In the genomic region with DNA sequence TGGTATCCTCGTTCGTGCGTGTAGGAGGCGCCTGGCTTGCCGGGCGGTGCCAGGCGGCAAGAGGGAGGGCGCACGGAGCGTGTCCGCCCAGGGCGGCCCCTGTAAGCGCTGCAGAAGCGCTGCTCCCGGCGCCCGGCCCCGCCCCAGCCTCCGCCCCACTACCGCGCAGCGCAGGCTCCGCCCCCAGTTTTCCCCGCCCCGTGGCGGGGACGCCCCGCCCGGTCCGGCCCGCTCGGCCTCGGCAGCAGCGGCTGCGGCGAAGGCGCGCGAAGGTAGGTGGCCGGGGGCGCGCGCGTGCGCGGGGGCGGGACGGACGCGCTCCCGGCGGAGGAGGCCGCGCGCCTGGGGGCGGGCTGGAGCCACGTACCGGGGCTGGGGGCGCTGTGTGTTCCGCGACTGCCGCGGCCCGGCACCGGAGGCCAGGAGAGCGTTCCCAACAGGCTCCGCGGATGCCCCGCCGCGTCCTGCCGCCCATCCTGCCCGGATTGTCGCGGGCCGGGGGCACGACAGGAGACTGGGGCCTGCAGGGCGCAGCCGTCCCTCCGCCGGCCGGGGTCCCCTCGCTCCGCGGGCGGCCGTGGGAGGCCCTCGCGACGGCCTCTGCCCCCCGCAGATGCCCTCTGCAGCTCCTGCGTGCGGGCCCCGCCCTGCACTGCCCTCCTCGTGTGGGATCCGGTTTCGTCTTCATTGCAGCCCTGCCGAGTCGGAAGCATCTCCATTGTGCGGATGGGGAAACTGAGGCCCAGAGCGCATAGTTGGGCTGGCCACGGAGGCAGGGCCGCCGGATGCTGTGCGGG, we compare ENCODE assay signal across 1 cellular context.
TF ChIP-seq lines count a peak whose summit lies in the region.

No MANE protein-coding gene starts in this region.

TF ChIP-seq in HEK293, 187 proteins besides CTCF, POLR2A, EP300 and RAD21 (continued from another document and continues in another):
- no peak for TF ChIP-seq ZBTB49 (tag by site-specific recombination; IDR thresholded peaks at IDR 0.05; ENCODE audit: low read depth)
- TF ChIP-seq TRIM28 (IDR thresholded peaks at IDR 0.05; ENCODE audit: borderline replicate concordance, low read length): no peak
- TF ChIP-seq ZNF350 (tag by site-specific recombination; IDR thresholded peaks at IDR 0.05): no peak
- TF ChIP-seq, protein P1, sequence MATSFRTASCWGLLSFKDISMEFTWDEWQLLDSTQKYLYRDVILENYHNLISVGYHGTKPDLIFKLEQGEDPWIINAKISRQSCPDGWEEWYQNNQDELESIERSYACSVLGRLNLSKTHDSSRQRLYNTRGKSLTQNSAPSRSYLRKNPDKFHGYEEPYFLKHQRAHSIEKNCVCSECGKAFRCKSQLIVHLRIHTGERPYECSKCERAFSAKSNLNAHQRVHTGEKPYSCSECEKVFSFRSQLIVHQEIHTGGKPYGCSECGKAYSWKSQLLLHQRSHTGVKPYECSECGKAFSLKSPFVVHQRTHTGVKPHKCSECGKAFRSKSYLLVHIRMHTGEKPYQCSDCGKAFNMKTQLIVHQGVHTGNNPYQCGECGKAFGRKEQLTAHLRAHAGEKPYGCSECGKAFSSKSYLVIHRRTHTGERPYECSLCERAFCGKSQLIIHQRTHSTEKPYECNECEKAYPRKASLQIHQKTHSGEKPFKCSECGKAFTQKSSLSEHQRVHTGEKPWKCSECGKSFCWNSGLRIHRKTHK (tag by site-specific recombination; IDR thresholded peaks at IDR 0.05): no peak
- no peak for TF ChIP-seq ZNF175 (tag by site-specific recombination; IDR thresholded peaks at IDR 0.05)
- no peak for TF ChIP-seq REPIN1 (tag by site-specific recombination; IDR thresholded peaks at IDR 0.05; ENCODE audit: low read depth)
- TF ChIP-seq ZNF280C (tag by site-specific recombination; IDR thresholded peaks at IDR 0.05): no peak
- TF ChIP-seq ZNF571 (tag by site-specific recombination; IDR thresholded peaks at IDR 0.05): no peak
- no peak for TF ChIP-seq ZNF670 (tag by site-specific recombination; IDR thresholded peaks at IDR 0.05; ENCODE audit: low read depth)
- TF ChIP-seq, protein P2, sequence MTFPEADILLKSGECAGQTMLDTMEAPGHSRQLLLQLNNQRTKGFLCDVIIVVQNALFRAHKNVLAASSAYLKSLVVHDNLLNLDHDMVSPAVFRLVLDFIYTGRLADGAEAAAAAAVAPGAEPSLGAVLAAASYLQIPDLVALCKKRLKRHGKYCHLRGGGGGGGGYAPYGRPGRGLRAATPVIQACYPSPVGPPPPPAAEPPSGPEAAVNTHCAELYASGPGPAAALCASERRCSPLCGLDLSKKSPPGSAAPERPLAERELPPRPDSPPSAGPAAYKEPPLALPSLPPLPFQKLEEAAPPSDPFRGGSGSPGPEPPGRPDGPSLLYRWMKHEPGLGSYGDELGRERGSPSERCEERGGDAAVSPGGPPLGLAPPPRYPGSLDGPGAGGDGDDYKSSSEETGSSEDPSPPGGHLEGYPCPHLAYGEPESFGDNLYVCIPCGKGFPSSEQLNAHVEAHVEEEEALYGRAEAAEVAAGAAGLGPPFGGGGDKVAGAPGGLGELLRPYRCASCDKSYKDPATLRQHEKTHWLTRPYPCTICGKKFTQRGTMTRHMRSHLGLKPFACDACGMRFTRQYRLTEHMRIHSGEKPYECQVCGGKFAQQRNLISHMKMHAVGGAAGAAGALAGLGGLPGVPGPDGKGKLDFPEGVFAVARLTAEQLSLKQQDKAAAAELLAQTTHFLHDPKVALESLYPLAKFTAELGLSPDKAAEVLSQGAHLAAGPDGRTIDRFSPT (tag by site-specific recombination; IDR thresholded peaks at IDR 0.05): peak; percentile 91; the same call in 1 of the 2 replicates
- TF ChIP-seq, protein P3, sequence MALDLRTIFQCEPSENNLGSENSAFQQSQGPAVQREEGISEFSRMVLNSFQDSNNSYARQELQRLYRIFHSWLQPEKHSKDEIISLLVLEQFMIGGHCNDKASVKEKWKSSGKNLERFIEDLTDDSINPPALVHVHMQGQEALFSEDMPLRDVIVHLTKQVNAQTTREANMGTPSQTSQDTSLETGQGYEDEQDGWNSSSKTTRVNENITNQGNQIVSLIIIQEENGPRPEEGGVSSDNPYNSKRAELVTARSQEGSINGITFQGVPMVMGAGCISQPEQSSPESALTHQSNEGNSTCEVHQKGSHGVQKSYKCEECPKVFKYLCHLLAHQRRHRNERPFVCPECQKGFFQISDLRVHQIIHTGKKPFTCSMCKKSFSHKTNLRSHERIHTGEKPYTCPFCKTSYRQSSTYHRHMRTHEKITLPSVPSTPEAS (tag by site-specific recombination; IDR thresholded peaks at IDR 0.05): no peak
- no peak for TF ChIP-seq SCRT2 (tag by site-specific recombination; IDR thresholded peaks at IDR 0.05)
- no peak for TF ChIP-seq ZSCAN18 (tag by site-specific recombination; IDR thresholded peaks at IDR 0.05)
- TF ChIP-seq ZNF248 (tag by site-specific recombination; IDR thresholded peaks at IDR 0.05): no peak
- TF ChIP-seq KLF8 (tag by site-specific recombination; IDR thresholded peaks at IDR 0.05): peak; percentile 93
- TF ChIP-seq, protein P4, sequence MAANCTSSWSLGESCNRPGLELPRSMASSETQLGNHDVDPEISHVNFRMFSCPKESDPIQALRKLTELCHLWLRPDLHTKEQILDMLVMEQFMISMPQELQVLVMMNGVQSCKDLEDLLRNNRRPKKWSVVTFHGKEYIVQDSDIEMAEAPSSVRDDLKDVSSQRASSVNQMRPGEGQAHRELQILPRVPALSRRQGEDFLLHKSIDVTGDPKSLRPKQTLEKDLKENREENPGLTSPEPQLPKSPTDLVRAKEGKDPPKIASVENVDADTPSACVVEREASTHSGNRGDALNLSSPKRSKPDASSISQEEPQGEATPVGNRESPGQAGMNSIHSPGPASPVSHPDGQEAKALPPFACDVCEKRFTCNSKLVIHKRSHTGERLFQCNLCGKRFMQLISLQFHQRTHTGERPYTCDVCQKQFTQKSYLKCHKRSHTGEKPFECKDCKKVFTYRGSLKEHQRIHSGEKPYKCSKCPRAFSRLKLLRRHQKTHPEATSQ (tag by site-specific recombination; IDR thresholded peaks at IDR 0.05): no peak
- TF ChIP-seq ZNF707 (tag by site-specific recombination; IDR thresholded peaks at IDR 0.05): no peak
- no peak for TF ChIP-seq ZNF433 (tag by site-specific recombination; IDR thresholded peaks at IDR 0.05; ENCODE audit: low read depth)
- TF ChIP-seq ZNF585B (tag by site-specific recombination; IDR thresholded peaks at IDR 0.05): no peak
- TF ChIP-seq TCF7L2 (IDR thresholded peaks at IDR 0.05; ENCODE audit: borderline replicate concordance, low read depth, low read length): no peak
- TF ChIP-seq ZNF16 (tag by site-specific recombination; IDR thresholded peaks at IDR 0.05; ENCODE audit: low read depth): no peak
- no peak for TF ChIP-seq ZNF112 (tag by site-specific recombination; IDR thresholded peaks at IDR 0.05)
- 0 out of 2 replicates have a peak, but pooled peaks have one; percentile 16 for TF ChIP-seq ZFP69B (tag by site-specific recombination; IDR thresholded peaks at IDR 0.05)
- TF ChIP-seq, protein P5, sequence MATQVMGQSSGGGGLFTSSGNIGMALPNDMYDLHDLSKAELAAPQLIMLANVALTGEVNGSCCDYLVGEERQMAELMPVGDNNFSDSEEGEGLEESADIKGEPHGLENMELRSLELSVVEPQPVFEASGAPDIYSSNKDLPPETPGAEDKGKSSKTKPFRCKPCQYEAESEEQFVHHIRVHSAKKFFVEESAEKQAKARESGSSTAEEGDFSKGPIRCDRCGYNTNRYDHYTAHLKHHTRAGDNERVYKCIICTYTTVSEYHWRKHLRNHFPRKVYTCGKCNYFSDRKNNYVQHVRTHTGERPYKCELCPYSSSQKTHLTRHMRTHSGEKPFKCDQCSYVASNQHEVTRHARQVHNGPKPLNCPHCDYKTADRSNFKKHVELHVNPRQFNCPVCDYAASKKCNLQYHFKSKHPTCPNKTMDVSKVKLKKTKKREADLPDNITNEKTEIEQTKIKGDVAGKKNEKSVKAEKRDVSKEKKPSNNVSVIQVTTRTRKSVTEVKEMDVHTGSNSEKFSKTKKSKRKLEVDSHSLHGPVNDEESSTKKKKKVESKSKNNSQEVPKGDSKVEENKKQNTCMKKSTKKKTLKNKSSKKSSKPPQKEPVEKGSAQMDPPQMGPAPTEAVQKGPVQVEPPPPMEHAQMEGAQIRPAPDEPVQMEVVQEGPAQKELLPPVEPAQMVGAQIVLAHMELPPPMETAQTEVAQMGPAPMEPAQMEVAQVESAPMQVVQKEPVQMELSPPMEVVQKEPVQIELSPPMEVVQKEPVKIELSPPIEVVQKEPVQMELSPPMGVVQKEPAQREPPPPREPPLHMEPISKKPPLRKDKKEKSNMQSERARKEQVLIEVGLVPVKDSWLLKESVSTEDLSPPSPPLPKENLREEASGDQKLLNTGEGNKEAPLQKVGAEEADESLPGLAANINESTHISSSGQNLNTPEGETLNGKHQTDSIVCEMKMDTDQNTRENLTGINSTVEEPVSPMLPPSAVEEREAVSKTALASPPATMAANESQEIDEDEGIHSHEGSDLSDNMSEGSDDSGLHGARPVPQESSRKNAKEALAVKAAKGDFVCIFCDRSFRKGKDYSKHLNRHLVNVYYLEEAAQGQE (tag by site-specific recombination; IDR thresholded peaks at IDR 0.05): no peak
- TF ChIP-seq, protein P6, sequence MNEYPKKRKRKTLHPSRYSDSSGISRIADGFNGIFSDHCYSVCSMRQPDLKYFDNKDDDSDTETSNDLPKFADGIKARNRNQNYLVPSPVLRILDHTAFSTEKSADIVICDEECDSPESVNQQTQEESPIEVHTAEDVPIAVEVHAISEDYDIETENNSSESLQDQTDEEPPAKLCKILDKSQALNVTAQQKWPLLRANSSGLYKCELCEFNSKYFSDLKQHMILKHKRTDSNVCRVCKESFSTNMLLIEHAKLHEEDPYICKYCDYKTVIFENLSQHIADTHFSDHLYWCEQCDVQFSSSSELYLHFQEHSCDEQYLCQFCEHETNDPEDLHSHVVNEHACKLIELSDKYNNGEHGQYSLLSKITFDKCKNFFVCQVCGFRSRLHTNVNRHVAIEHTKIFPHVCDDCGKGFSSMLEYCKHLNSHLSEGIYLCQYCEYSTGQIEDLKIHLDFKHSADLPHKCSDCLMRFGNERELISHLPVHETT (tag by site-specific recombination; IDR thresholded peaks at IDR 0.05): no peak
- no peak for TF ChIP-seq ZNF324 (tag by site-specific recombination; IDR thresholded peaks at IDR 0.05)
- TF ChIP-seq SP3 (tag by site-specific recombination; IDR thresholded peaks at IDR 0.05): peak; percentile 89
- TF ChIP-seq ZNF184 (tag by site-specific recombination; IDR thresholded peaks at IDR 0.05): peak; percentile 45; the same call in 1 of the 2 replicates
- TF ChIP-seq, protein P7, sequence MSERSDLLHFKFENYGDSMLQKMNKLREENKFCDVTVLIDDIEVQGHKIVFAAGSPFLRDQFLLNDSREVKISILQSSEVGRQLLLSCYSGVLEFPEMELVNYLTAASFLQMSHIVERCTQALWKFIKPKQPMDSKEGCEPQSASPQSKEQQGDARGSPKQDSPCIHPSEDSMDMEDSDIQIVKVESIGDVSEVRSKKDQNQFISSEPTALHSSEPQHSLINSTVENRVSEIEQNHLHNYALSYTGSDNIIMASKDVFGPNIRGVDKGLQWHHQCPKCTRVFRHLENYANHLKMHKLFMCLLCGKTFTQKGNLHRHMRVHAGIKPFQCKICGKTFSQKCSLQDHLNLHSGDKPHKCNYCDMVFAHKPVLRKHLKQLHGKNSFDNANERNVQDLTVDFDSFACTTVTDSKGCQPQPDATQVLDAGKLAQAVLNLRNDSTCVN (tag by site-specific recombination; optimal IDR thresholded peaks at IDR 0.05): peak; percentile 73
- no peak; the same call in 1 of the 2 replicates for TF ChIP-seq OSR2 (tag by site-specific recombination; IDR thresholded peaks at IDR 0.05)
- no peak for TF ChIP-seq ZNF155 (tag by site-specific recombination; IDR thresholded peaks at IDR 0.05)
- TF ChIP-seq ZXDB (tag by site-specific recombination; IDR thresholded peaks at IDR 0.05): no peak; the same call in 1 of the 2 replicates
- no peak for TF ChIP-seq ZNF701 (tag by site-specific recombination; IDR thresholded peaks at IDR 0.05)
- TF ChIP-seq ZNF174 (tag by site-specific recombination; IDR thresholded peaks at IDR 0.05): no peak
- TF ChIP-seq ZBTB20 (tag by site-specific recombination; IDR thresholded peaks at IDR 0.05): no peak
